Comparison of ENCODE assay signal across 17 cellular contexts in the genomic region with DNA sequence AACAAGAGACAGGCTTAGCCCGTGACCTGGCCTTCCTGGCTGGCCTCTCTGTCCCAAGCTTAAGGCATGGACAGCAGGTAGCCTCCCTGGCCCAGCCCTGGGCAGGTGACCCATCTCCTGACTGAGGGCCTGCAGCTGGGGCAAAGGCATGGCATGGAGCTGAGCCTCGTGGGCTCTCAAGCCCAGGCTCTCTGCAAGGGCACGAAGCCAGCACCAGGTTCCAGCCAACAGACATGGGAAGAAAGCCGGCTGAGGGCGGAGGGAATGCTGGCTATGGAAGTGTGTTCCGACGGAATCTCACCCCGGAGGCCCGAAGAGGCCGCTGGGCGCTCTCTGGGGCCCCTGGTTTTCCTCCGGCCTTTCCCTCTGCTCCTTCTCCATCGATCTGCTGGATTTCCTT.
"Had no signal": no experiment of that assay in that cellular context is flagged by ENCODE, and none has a peak within 500 bp of the region (broad histone marks: within the 10 kb centered on the region; RNA-seq: fewer than 3 reads in every experiment).

No MANE protein-coding gene starts in this region.

- H3K27ac ChIP-seq: lower lobe of right lung, psoas muscle, sigmoid colon, spleen, testis, upper lobe of left lung had no signal

- ATAC-seq: activated CD8-positive, alpha-beta T cell treated with anti-CD3 and anti-CD28 coated beads, Interleukin-2, amount 10 ng/mL, durations not matched to agents 7 days and 5 days; activated T-cell treated with anti-CD3 and anti-CD28 coated beads, Interleukin-2, amount 50 U/mL, for 72 hours; lower lobe of right lung; psoas muscle; WTC11 had no signal

- H3K4me1 ChIP-seq: lower lobe of right lung, psoas muscle had no signal

- H3K4me3 ChIP-seq: lower lobe of right lung, psoas muscle, sigmoid colon, spleen, testis, upper lobe of left lung had no signal

- H3K9me3 ChIP-seq: lower lobe of right lung, psoas muscle, sigmoid colon, spleen, testis, upper lobe of left lung had no signal

- DNase-seq: activated CD4-positive, alpha-beta T cell treated with anti-CD3 and anti-CD28 coated beads for 4 hours; activated CD8-positive, alpha-beta memory T cell treated with anti-CD3 and anti-CD28 coated beads, Interleukin-2, amount 50 U/mL, for 48 hours; activated CD8-positive, alpha-beta T cell treated with anti-CD3 and anti-CD28 coated beads, Interleukin-2, amount 10 ng/mL, durations not matched to agents 7 days and 5 days; activated gamma-delta T cell treated with Interleukin-2 at 50 U/mL for 16 hours; activated naive CD8-positive, alpha-beta T cell treated with anti-CD3 and anti-CD28 coated beads, Interleukin-2, amount 10 ng/mL, durations not matched to agents 7 days and 5 days; activated T-cell treated with anti-CD3 and anti-CD28 coated beads, Interleukin-2, amount 50 U/mL, for 72 hours; effector CD4-positive, alpha-beta T cell; foreskin fibroblast; kidney glomerular epithelial cell; lower lobe of right lung; sigmoid colon; spleen; T-helper 2 cell; testis; upper lobe of left lung had no signal

- H3K27me3 ChIP-seq: sigmoid colon, spleen, testis, upper lobe of left lung had no signal
